13 cellular contexts compared by ENCODE assay signal in the genomic region with DNA sequence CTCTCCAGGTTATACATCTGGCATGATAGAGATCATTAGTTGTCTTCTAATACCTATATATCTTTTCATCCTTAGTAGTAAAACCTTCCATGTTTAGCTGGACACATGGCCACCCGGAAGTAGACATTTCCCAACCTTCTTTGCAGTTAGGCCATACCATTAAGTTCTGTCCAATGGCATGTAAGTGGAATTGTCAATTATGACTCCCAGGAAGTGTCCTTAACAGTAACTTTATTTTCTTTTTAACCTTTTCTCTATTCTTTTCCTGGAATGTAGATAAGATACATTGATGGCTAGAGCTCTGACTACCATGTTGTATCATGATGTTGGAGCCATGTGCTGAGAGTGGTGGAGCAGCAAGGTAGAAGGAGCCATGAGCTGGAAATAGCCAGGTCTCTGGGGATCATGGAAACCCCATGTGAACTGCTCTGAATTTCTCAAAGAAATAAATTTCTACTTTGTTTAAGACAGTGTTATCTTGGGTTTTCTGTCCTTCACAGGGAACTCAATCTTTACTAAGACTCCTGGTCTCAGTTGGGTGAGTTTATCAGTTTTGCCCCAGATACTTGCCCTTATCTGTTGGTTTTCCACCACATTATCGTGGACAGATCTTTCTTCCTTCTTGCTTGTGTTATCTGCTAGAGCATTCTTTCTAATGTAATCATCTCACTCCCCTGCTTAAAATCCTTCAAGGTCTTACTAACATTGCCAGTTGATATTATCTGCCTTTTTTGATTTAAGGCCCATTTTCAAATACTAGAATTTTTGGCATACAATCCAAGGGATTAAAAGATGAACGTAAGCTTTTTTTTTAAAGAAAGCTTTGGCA.
"Had no signal": no experiment of that assay in that cellular context is flagged by ENCODE, and none has a peak within 500 bp of the region (broad histone marks: within the 10 kb centered on the region; RNA-seq: fewer than 3 reads in every experiment).

No MANE protein-coding gene starts in this region.

- H3K4me3 ChIP-seq: adrenal gland, lung, prostate gland, right atrium auricular region, suprapubic skin, transverse colon, vagina had no signal

- H3K4me1 ChIP-seq: prostate gland, right atrium auricular region, suprapubic skin, transverse colon, vagina had no signal

- FAIRE-seq: islet of Langerhans had no signal

- DNase-seq: activated CD4-positive, alpha-beta T cell treated with anti-CD3 and anti-CD28 coated beads, Interleukin-2, amount 50 U/mL, for 48 hours; activated gamma-delta T cell; adrenal gland; effector memory CD8-positive, alpha-beta T cell; nephron progenitor cell; stimulated activated CD4-positive, alpha-beta T cell treated with anti-CD3 and anti-CD28 coated beads, Interleukin-2, amount 100 ng/mL, for 24 hours; transverse colon had no signal

- H3K9me3 ChIP-seq: adrenal gland, prostate gland, right atrium auricular region, suprapubic skin, transverse colon, vagina had no signal

- H3K27ac ChIP-seq: prostate gland, right atrium auricular region, suprapubic skin, transverse colon, vagina had no signal

- H3K36me3 ChIP-seq: adrenal gland, prostate gland, right atrium auricular region, suprapubic skin, transverse colon, vagina had no signal

- ATAC-seq: effector memory CD8-positive, alpha-beta T cell had no signal

- H3K27me3 ChIP-seq: adrenal gland, right atrium auricular region, suprapubic skin, transverse colon, vagina had no signal
